Comparison of ENCODE assay signal across 37 cellular contexts in genomic region chr2:205070889-205071288, GRCh38.
DNase-seq lines count a peak whose midpoint lies in the region; ATAC-seq, FAIRE-seq and TF ChIP-seq lines count a peak whose summit lies in the region.
"Had no signal": no experiment of that assay in that cellular context is flagged by ENCODE, and none has a peak within 500 bp of the region (broad histone marks: within the 10 kb centered on the region; RNA-seq: fewer than 3 reads in every experiment).

No MANE protein-coding gene starts in this region.

- no peaks in the 10 kb centered on the region for H3K79me2 ChIP-seq in astrocyte (ENCODE audit: insufficient read depth, low read length)
- H3K79me2 ChIP-seq in K562 (ENCODE audit: control insufficient read depth, insufficient read depth, low read length), result no peaks in the 10 kb centered on the region

- 0% methylated on average over 1 of the region's 1 CpG for WGBS in K562 (ENCODE audit: insufficient coverage, low coverage, missing lambda C conversion rate)

- H3K9me1 ChIP-seq in K562 (ENCODE audit: control insufficient read depth, insufficient read depth, low read length), result no peaks in the 10 kb centered on the region

- no peak for TF ChIP-seq RAD21 in K562 (CRISPR knock-in tag; conservative IDR thresholded peaks at IDR 0.05 in 1 of 2, IDR thresholded peaks at IDR 0.05 in 1 of 2)

- H3K27me3 ChIP-seq in astrocyte (ENCODE audit: insufficient read depth, low read length) (no peaks in the 10 kb centered on the region), K562 (ENCODE audit: control insufficient read depth in 2 of 2, insufficient read depth in 2 of 2, low read length in 2 of 2) (no peaks in the 10 kb centered on the region)
- H3K27me3 ChIP-seq: BE2C; BLaER1; BLaER1 treated with 17β-estradiol and CSF1 and Interleukin-3, amounts not matched to agents 10 nM and 100 nM had no signal

- TF ChIP-seq EP300 in K562 (IDR thresholded peaks at IDR 0.05; ENCODE audit: low read length), result peak; percentile 69; the same call in 1 of the 2 replicates

- H3K4me1 Mint-ChIP-seq in WTC11, result peaks cover 23% of the 10 kb centered on the region
- no peaks in the 10 kb centered on the region for H3K4me1 Mint-ChIP-seq in astrocyte (ENCODE audit: low read depth, unreplicated experiment)
- peaks cover 3% of the 10 kb centered on the region for H3K4me1 Mint-ChIP-seq in activated CD4-positive, alpha-beta memory T cell treated with anti-CD3 and anti-CD28 coated beads, Interleukin-2, amount 10 ng/mL, durations not matched to agents 7 days and 5 days
- H3K4me1 Mint-ChIP-seq: B cell, CD14-positive monocyte had no signal

- H4K20me1 ChIP-seq in astrocyte (ENCODE audit: insufficient read depth, low read length) (no peaks in the 10 kb centered on the region), K562 (replicated peaks; ENCODE audit: control insufficient read depth, insufficient read depth, low read length) (no peaks in the 10 kb centered on the region)
- H4K20me1 ChIP-seq: BLaER1; BLaER1 treated with 17β-estradiol and CSF1 and Interleukin-3, amounts not matched to agents 10 nM and 100 nM had no signal

- no peak overlapping the region for H3K4me3 Mint-ChIP-seq in WTC11
- no peak overlapping the region for H3K4me3 Mint-ChIP-seq in astrocyte (ENCODE audit: unreplicated experiment)
- H3K4me3 Mint-ChIP-seq in activated CD4-positive, alpha-beta memory T cell treated with anti-CD3 and anti-CD28 coated beads, Interleukin-2, amount 10 ng/mL, durations not matched to agents 7 days and 5 days, result no peak overlapping the region
- H3K4me3 Mint-ChIP-seq: B cell; CD14-positive monocyte; CD4-positive, alpha-beta memory T cell; CD4-positive, alpha-beta T cell; CD4-positive, CD25-positive, alpha-beta regulatory T cell; CD8-positive, alpha-beta memory T cell; CD8-positive, alpha-beta T cell had no signal

- no peaks in the 10 kb centered on the region for H3K9me3 ChIP-seq in astrocyte (ENCODE audit: insufficient read depth, low read depth, low read length)
- H3K9me3 ChIP-seq in K562 (replicated peaks; ENCODE audit: control insufficient read depth, insufficient read depth, low read depth, low read length), result no peaks in the 10 kb centered on the region
- H3K9me3 ChIP-seq: A549; BE2C; BLaER1; BLaER1 treated with 17β-estradiol and CSF1 and Interleukin-3, amounts not matched to agents 10 nM and 100 nM; Caco-2 had no signal

- H3K4me2 ChIP-seq in astrocyte (ENCODE audit: low read length) (no peak overlapping the region), K562 (ENCODE audit: insufficient read depth, low read length) (no peak overlapping the region; the same call in 1 of the 2 replicates)
- H3K4me2 ChIP-seq: A549; BLaER1; BLaER1 treated with 17β-estradiol and CSF1 and Interleukin-3, amounts not matched to agents 10 nM and 100 nM had no signal

- BruUV-seq in K562 (replicated peaks; lab: Mats Ljungman, UMichigan), result no TSS peak

- H3K27ac ChIP-seq in astrocyte (ENCODE audit: low read depth, low read length) (no peak overlapping the region), K562 (ENCODE audit: extremely low read depth, low read depth, low read length) (peak overlapping the region; percentile 50; the same call in 1 of the 3 replicates)
- H3K27ac ChIP-seq: 22Rv1; A549; BLaER1; BLaER1 treated with 17β-estradiol and CSF1 and Interleukin-3, amounts not matched to agents 10 nM and 100 nM; C4-2B had no signal

- intact Hi-C loops in K562 (cut with micrococcal nuclease), result no loop called here

- TF ChIP-seq POLR2A in K562 (conservative IDR thresholded peaks at IDR 0.05), result no peak

- POLR2A ChIA-PET in WTC11 (lab: Charles Lee), result no interaction called here
- POLR2A ChIA-PET in K562 (lab: Yijun Ruan, JAX), result no interaction called here
- POLR2A ChIA-PET in activated CD4-positive, alpha-beta memory T cell treated with anti-CD3 and anti-CD28 coated beads, Interleukin-2, amount 10 ng/mL, durations not matched to agents 7 days and 5 days (lab: Charles Lee), result no interaction called here

- no peak for TF ChIP-seq CTCF in WTC11 (IDR thresholded peaks at IDR 0.05)
- no peak for TF ChIP-seq CTCF in astrocyte (IDR thresholded peaks at IDR 0.05; ENCODE audit: insufficient read depth, low read depth, low read length)
- no peak for TF ChIP-seq CTCF in K562 (IDR thresholded peaks at IDR 0.05 in 2 of 3, conservative IDR thresholded peaks at IDR 0.05 in 1 of 3; ENCODE audit: insufficient read depth in 2 of 3, low read depth in 1 of 3, low read length in 3 of 3)

- no peaks in the 10 kb centered on the region for H3K36me3 ChIP-seq in astrocyte (ENCODE audit: insufficient read depth, low read length)
- H3K36me3 ChIP-seq in K562 (ENCODE audit: control insufficient read depth, insufficient read depth, low read length), result no peaks in the 10 kb centered on the region
- H3K36me3 ChIP-seq: BE2C; BLaER1; BLaER1 treated with 17β-estradiol and CSF1 and Interleukin-3, amounts not matched to agents 10 nM and 100 nM had no signal

- FAIRE-seq in astrocyte (lab: Jason Lieb, UNC) (peak; percentile 13), K562 (lab: Jason Lieb, UNC) (no peak)
- FAIRE-seq: A204.1, A549, D721Med had no signal

- no peak overlapping the region for H3K4me3 ChIP-seq in astrocyte (ENCODE audit: insufficient read depth, low read depth, low read length)
- H3K4me3 ChIP-seq in K562, result no peak overlapping the region
- H3K4me3 ChIP-seq: A549; BLaER1; BLaER1 treated with 17β-estradiol and CSF1 and Interleukin-3, amounts not matched to agents 10 nM and 100 nM had no signal

- H3K9ac ChIP-seq in astrocyte (ENCODE audit: low read length) (no peak overlapping the region), K562 (ENCODE audit: insufficient read depth in 1 of 2, low read depth in 2 of 2, low read length in 2 of 2) (no peak overlapping the region)
- H3K9ac ChIP-seq: BLaER1; BLaER1 treated with 17β-estradiol and CSF1 and Interleukin-3, amounts not matched to agents 10 nM and 100 nM had no signal

- peak; percentile 23 for DNase-seq in OCI-M1 (lab: John Stamatoyannopoulos, UW)
- no peak for DNase-seq in WTC11 (ENCODE audit: low spot score)
- DNase-seq in astrocyte (ENCODE audit: low read depth), result no peak
- peak in 2 of 4 experiments; percentile 9 to 48 for DNase-seq in K562 (ENCODE audit: extremely low read depth in 1 of 4, low spot score in 3 of 4)
- no peak for DNase-seq in GF-D8 (lab: John Stamatoyannopoulos, UW)
- DNase-seq in occipital lobe (lab: John Stamatoyannopoulos, UW), result no peak
- DNase-seq in activated CD4-positive, alpha-beta memory T cell treated with anti-CD3 and anti-CD28 coated beads, Interleukin-2, amount 10 ng/mL, durations not matched to agents 7 days and 5 days, result no peak
- DNase-seq: 8988T; ACHN; AML-193; BE2C; C1 segment of cervical spinal cord; Caco-2; Calu3; CD4-positive, alpha-beta memory T cell; CD4-positive, alpha-beta T cell; CD4-positive, CD25-positive, alpha-beta regulatory T cell; CD8-positive, alpha-beta memory T cell; CD8-positive, alpha-beta T cell; COR-L47; DMS 273 treated with DMSO at 0.1 percent for 48 hours; DMS153; DMS53; DMS79; DMS79 treated with DMSO at 0.1 percent for 48 hours; DND-41; EL had no signal

- in situ Hi-C loops in K562 (cut with MboI), result no loop called here

- H3K4me1 ChIP-seq in astrocyte (ENCODE audit: insufficient read depth, low read length) (no peaks in the 10 kb centered on the region), K562 (replicated peaks in 1 of 2; ENCODE audit: control insufficient read depth in 2 of 2, insufficient read depth in 2 of 2, low read length in 2 of 2) (peaks cover 0 to 3% of the 10 kb centered on the region in 2 experiments; a peak in 2 of 5 replicates)
- H3K4me1 ChIP-seq: A549, BLaER1, Caco-2 had no signal

- no peaks in the 10 kb centered on the region for H3K27me3 Mint-ChIP-seq in WTC11 (ENCODE audit: low read depth)
- H3K27me3 Mint-ChIP-seq in astrocyte (ENCODE audit: low read depth, unreplicated experiment), result no peaks in the 10 kb centered on the region
- peaks cover 2% of the 10 kb centered on the region for H3K27me3 Mint-ChIP-seq in activated CD4-positive, alpha-beta memory T cell treated with anti-CD3 and anti-CD28 coated beads, Interleukin-2, amount 10 ng/mL, durations not matched to agents 7 days and 5 days
- H3K27me3 Mint-ChIP-seq: B cell; CD4-positive, alpha-beta memory T cell; CD4-positive, alpha-beta T cell; CD8-positive, alpha-beta memory T cell had no signal

- no peak for ATAC-seq in WTC11
- ATAC-seq in K562, result peak; percentile 67; the same call in 2 of the 3 replicates
- no peak for ATAC-seq in GM19455 (IDR thresholded peaks at IDR 0.05; ENCODE audit: unreplicated experiment)
- ATAC-seq: A549; CD8-positive, alpha-beta T cell had no signal

- CTCF ChIA-PET in WTC11 (lab: Charles Lee), result no interaction called here
- CTCF ChIA-PET in K562 (lab: Yijun Ruan, JAX; ENCODE audit: low intra/inter-chr PET ratio), result no interaction called here
- CTCF ChIA-PET in activated CD4-positive, alpha-beta memory T cell treated with anti-CD3 and anti-CD28 coated beads, Interleukin-2, amount 10 ng/mL, durations not matched to agents 7 days and 5 days (lab: Charles Lee), result no interaction called here

- H3K27ac Mint-ChIP-seq in WTC11 (peak overlapping the region; percentile 60; the same call in 1 of the 2 replicates), astrocyte (ENCODE audit: unreplicated experiment) (no peak overlapping the region)
- H3K27ac Mint-ChIP-seq in activated CD4-positive, alpha-beta memory T cell treated with anti-CD3 and anti-CD28 coated beads, Interleukin-2, amount 10 ng/mL, durations not matched to agents 7 days and 5 days, result no peak overlapping the region
- H3K27ac Mint-ChIP-seq: B cell; CD14-positive monocyte; CD4-positive, alpha-beta memory T cell; CD4-positive, alpha-beta T cell; CD4-positive, CD25-positive, alpha-beta regulatory T cell; CD8-positive, alpha-beta memory T cell; CD8-positive, alpha-beta T cell had no signal

- H3K36me3 Mint-ChIP-seq in WTC11, result no peaks in the 10 kb centered on the region
- no peaks in the 10 kb centered on the region for H3K36me3 Mint-ChIP-seq in astrocyte (ENCODE audit: low read depth, unreplicated experiment)
- H3K36me3 Mint-ChIP-seq in activated CD4-positive, alpha-beta memory T cell treated with anti-CD3 and anti-CD28 coated beads, Interleukin-2, amount 10 ng/mL, durations not matched to agents 7 days and 5 days (ENCODE audit: low read depth), result peaks cover 8% of the 10 kb centered on the region
- H3K36me3 Mint-ChIP-seq: CD14-positive monocyte; CD8-positive, alpha-beta memory T cell; CD8-positive, alpha-beta T cell had no signal

- H3K9me3 Mint-ChIP-seq in WTC11 (no peaks in the 10 kb centered on the region), astrocyte (ENCODE audit: unreplicated experiment) (no peaks in the 10 kb centered on the region)
- peaks cover 4% of the 10 kb centered on the region for H3K9me3 Mint-ChIP-seq in activated CD4-positive, alpha-beta memory T cell treated with anti-CD3 and anti-CD28 coated beads, Interleukin-2, amount 10 ng/mL, durations not matched to agents 7 days and 5 days

- H2AFZ ChIP-seq in astrocyte (ENCODE audit: low read depth, low read length), result no peak overlapping the region
- no peak overlapping the region for H2AFZ ChIP-seq in K562 (ENCODE audit: low read depth, low read length)

TF ChIP-seq in WTC11, 78 proteins besides CTCF, POLR2A, EP300 and RAD21 (continues in another document):
- TF ChIP-seq ESRRA (CRISPR knock-in tag; IDR thresholded peaks at IDR 0.05; ENCODE audit: borderline replicate concordance) (no peak), KAT7 (CRISPR knock-in tag; IDR thresholded peaks at IDR 0.05; ENCODE audit: borderline replicate concordance) (no peak)
